In genomic region chr1:174953170-174953569, GRCh38 we compare ENCODE assay signal across 14 cellular contexts. TPM values are rescaled to one million over a fixed set of nuclear protein-coding genes. Genes with fewer than 3 reads are reported as not detected.
DNase-seq lines count a peak whose midpoint lies in the region; ATAC-seq and TF ChIP-seq lines count a peak whose summit lies in the region.
"Had no signal": no experiment of that assay in that cellular context is flagged by ENCODE, and none has a peak within 500 bp of the region (broad histone marks: within the 10 kb centered on the region; RNA-seq: fewer than 3 reads in every experiment).

No MANE protein-coding gene starts in this region.

- H3K9me2 ChIP-seq in PC-9 (ENCODE audit: insufficient read depth), result no peaks in the 10 kb centered on the region

- WGBS in smooth muscle cell (ENCODE audit: low lambda C conversion rate), result 89% methylated on average over 3 of the region's 3 CpGs

- H3K79me2 ChIP-seq in PC-9 (ENCODE audit: low read depth) (no peaks in the 10 kb centered on the region), smooth muscle cell (ENCODE audit: low read depth) (no peaks in the 10 kb centered on the region)

- H3K4me3 ChIP-seq in PC-9 (no peak overlapping the region), smooth muscle cell (peak overlapping the region; percentile 23), HAP-1 (no peak overlapping the region)
- H3K4me3 ChIP-seq: gastroesophageal sphincter, lower lobe of right lung, right lobe of liver had no signal

- H3K27me3 ChIP-seq in PC-9 (ENCODE audit: insufficient read depth, low read depth) (no peaks in the 10 kb centered on the region), smooth muscle cell (ENCODE audit: low read depth) (no peaks in the 10 kb centered on the region), HAP-1 (ENCODE audit: low read depth) (no peaks in the 10 kb centered on the region; the same call in 1 of the 2 replicates)
- H3K27me3 ChIP-seq: gastroesophageal sphincter, right lobe of liver had no signal

- CTCF ChIA-PET in PC-9 (lab: Charles Lee), result no interaction called here

- ATAC-seq in GM19324 (IDR thresholded peaks at IDR 0.05; ENCODE audit: low FRiP score, unreplicated experiment) (peak; percentile 10), HG02852 (IDR thresholded peaks at IDR 0.05; ENCODE audit: unreplicated experiment) (peak; percentile 56)
- ATAC-seq: gastroesophageal sphincter, Panc1 had no signal

- no peak for DNase-seq in PC-9
- DNase-seq in smooth muscle cell (lab: John Stamatoyannopoulos, UW; ENCODE audit: unreplicated experiment), result no peak
- no peak for DNase-seq in HAP-1 (ENCODE audit: low spot score in 2 of 2)
- no peak for DNase-seq in HuH-7.5 (ENCODE audit: low spot score)
- no peak for DNase-seq in NCI-H2029 treated with DMSO at 0.1 percent for 48 hours (lab: John Stamatoyannopoulos, UW)
- DNase-seq: activated effector memory CD4-positive, alpha-beta T cell treated with anti-CD3 and anti-CD28 coated beads, Interleukin-2, amount 50 U/mL, for 16 hours; dermis blood vessel endothelial cell; EL; lower lobe of right lung; right lobe of liver had no signal

- BruUV-seq in PC-9 (replicated peaks; lab: Mats Ljungman, UMichigan), result no TSS peak

- peaks cover 28% of the 10 kb centered on the region for H3K4me1 ChIP-seq in PC-9 (replicated peaks; ENCODE audit: insufficient read depth)
- H3K4me1 ChIP-seq in smooth muscle cell (ENCODE audit: low read depth), result peaks cover 19% of the 10 kb centered on the region
- H3K4me1 ChIP-seq in HAP-1, result no peaks in the 10 kb centered on the region

- H3K4me2 ChIP-seq in PC-9 (peak overlapping the region; percentile 53), smooth muscle cell (no peak overlapping the region)

- no peaks in the 10 kb centered on the region for H3K9me3 ChIP-seq in PC-9 (ENCODE audit: insufficient read depth, low read depth)
- H3K9me3 ChIP-seq in smooth muscle cell (replicated peaks; ENCODE audit: low read depth), result no peaks in the 10 kb centered on the region
- H3K9me3 ChIP-seq in HAP-1, result no peaks in the 10 kb centered on the region
- H3K9me3 ChIP-seq: gastroesophageal sphincter, lower lobe of right lung, right lobe of liver had no signal

- H2AFZ ChIP-seq in PC-9 (no peak overlapping the region), smooth muscle cell (ENCODE audit: low read depth) (no peak overlapping the region)

- peaks cover 16% of the 10 kb centered on the region; the same call in 1 of the 2 replicates for H3F3A ChIP-seq in PC-9 (ENCODE audit: insufficient read depth, low read depth)
- no peaks in the 10 kb centered on the region for H3F3A ChIP-seq in smooth muscle cell (ENCODE audit: low read depth)

- H3K36me3 ChIP-seq in PC-9 (ENCODE audit: low read depth), result no peaks in the 10 kb centered on the region
- H3K36me3 ChIP-seq in smooth muscle cell (ENCODE audit: low read depth), result no peaks in the 10 kb centered on the region
- no peaks in the 10 kb centered on the region for H3K36me3 ChIP-seq in HAP-1 (replicated peaks)
- H3K36me3 ChIP-seq: gastroesophageal sphincter, right lobe of liver had no signal

- H3K27ac ChIP-seq in PC-9, result peak overlapping the region; percentile 46
- H3K27ac ChIP-seq in smooth muscle cell (ENCODE audit: low read depth), result no peak overlapping the region

- POLR2A ChIA-PET in PC-9 (lab: Charles Lee; ENCODE audit: unreplicated experiment), result no interaction called here

- H4K20me1 ChIP-seq in PC-9 (ENCODE audit: insufficient read depth) (no peaks in the 10 kb centered on the region; the same call in 1 of the 2 replicates), smooth muscle cell (ENCODE audit: low read depth) (no peaks in the 10 kb centered on the region)

- intact Hi-C loops in PC-9 (cut with micrococcal nuclease; ENCODE audit: unreplicated experiment), result no loop called here

- in situ Hi-C loops in HAP-1 (cut with MboI; ENCODE audit: low sequenced_read_pairs), result no loop called here

- no peak overlapping the region for H3K9ac ChIP-seq in smooth muscle cell (ENCODE audit: low read depth)

- no peak for TF ChIP-seq CTCF in PC-9 (conservative IDR thresholded peaks at IDR 0.05)
- TF ChIP-seq CTCF in smooth muscle cell (IDR thresholded peaks at IDR 0.05; ENCODE audit: borderline replicate concordance, insufficient read depth, poor library complexity, severe bottlenecking), result no peak

RNA-seq across cellular contexts. Expression of gene CACYBP, which starts 46.6 kb away (rescaled TPM):
- total RNA-seq in PC-9 (2021) (154 and 156 TPM in 2 replicates), smooth muscle cell (46.8 and 548 TPM in 2 replicates)
- polyA plus RNA-seq in smooth muscle cell, result 51.1 and 54.6 TPM in 2 replicates
